Comparison of ENCODE assay signal across 16 cellular contexts in the genomic region with DNA sequence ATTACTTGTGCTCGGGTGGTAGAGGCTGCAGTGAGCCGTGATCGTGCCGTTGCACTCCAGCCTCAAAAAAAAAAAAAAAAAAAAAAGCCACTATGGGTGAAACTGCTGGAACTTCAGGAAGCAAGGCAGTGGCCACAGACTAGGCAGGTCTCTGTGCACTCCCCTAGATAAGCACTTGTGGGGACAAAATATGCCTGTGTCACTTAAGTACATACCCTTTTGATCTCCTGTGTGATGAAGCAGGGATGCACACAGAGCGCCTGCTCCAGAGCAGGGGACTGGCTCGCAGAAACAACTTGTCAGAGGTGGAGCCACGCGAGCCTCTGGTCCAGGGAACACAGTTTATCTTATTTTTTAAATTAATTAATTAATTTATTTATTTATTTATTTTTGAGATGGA.
"Had no signal": no experiment of that assay in that cellular context is flagged by ENCODE, and none has a peak within 500 bp of the region (broad histone marks: within the 10 kb centered on the region; RNA-seq: fewer than 3 reads in every experiment).

No MANE protein-coding gene starts in this region.

- H3K27me3 Mint-ChIP-seq: stimulated activated memory B cell treated with anti-CD40 and anti-IgM and Interleukin-4, amounts not matched to agents 10 μg/mL and 1 μg/mL and 100 μg/mL, for 72 hours had no signal

- H3K27ac Mint-ChIP-seq: activated CD4-positive, alpha-beta memory T cell treated with anti-CD3 and anti-CD28 coated beads, Interleukin-2, amount 10 ng/mL, durations not matched to agents 7 days and 5 days; stimulated activated memory B cell treated with anti-CD40 and anti-IgM and Interleukin-4, amounts not matched to agents 10 μg/mL and 1 μg/mL and 100 μg/mL, for 72 hours; T-helper 2 cell treated with Interferon-gamma antibody and Interleukin-4, amounts not matched to agents 5 μg/mL and 100 μg/mL, for 36 hours had no signal

- H3K36me3 ChIP-seq: adrenal gland, gastroesophageal sphincter, heart right ventricle, ovary, thyroid gland had no signal

- H3K4me3 Mint-ChIP-seq: activated CD4-positive, alpha-beta memory T cell treated with anti-CD3 and anti-CD28 coated beads, Interleukin-2, amount 10 ng/mL, durations not matched to agents 7 days and 5 days; activated T-cell treated with anti-CD3 and anti-CD28 coated beads, Interleukin-2, amount 50 U/mL, for 4 hours; naive B cell; stimulated activated memory B cell treated with anti-CD40 and anti-IgM and Interleukin-4, amounts not matched to agents 10 μg/mL and 1 μg/mL and 100 μg/mL, for 72 hours; T-helper 2 cell treated with Interferon-gamma antibody and Interleukin-4, amounts not matched to agents 5 μg/mL and 100 μg/mL, for 36 hours had no signal

- H3K27ac ChIP-seq: adrenal gland, epithelial cell of prostate, gastroesophageal sphincter, heart right ventricle, ovary, thyroid gland had no signal

- DNase-seq: activated CD4-positive, alpha-beta memory T cell treated with anti-CD3 and anti-CD28 coated beads, Interleukin-2, amount 10 ng/mL, durations not matched to agents 7 days and 5 days; activated CD4-positive, alpha-beta T cell treated with anti-CD3 and anti-CD28 coated beads for 4 hours; activated effector memory CD4-positive, alpha-beta T cell treated with Interleukin-2 at 50 U/mL for 16 hours; activated naive CD4-positive, alpha-beta T cell treated with anti-CD3 and anti-CD28 coated beads, Interleukin-2, amount 50 U/mL, for 16 hours; activated T-cell treated with anti-CD3 and anti-CD28 coated beads, Interleukin-2, amount 50 U/mL, for 4 hours; adrenal gland; heart right ventricle; islet precursor cell; mammary epithelial cell; naive B cell; thyroid gland had no signal

- H3K4me3 ChIP-seq: adrenal gland, gastroesophageal sphincter, heart right ventricle, ovary, thyroid gland had no signal

- H3K9me3 ChIP-seq: adrenal gland, gastroesophageal sphincter, ovary, thyroid gland had no signal

- H3K27me3 ChIP-seq: adrenal gland, gastroesophageal sphincter, heart right ventricle, ovary, thyroid gland had no signal

- H3K9me3 Mint-ChIP-seq: activated CD4-positive, alpha-beta memory T cell treated with anti-CD3 and anti-CD28 coated beads, Interleukin-2, amount 10 ng/mL, durations not matched to agents 7 days and 5 days; activated T-cell treated with anti-CD3 and anti-CD28 coated beads, Interleukin-2, amount 50 U/mL, for 4 hours; stimulated activated memory B cell treated with anti-CD40 and anti-IgM and Interleukin-4, amounts not matched to agents 10 μg/mL and 1 μg/mL and 100 μg/mL, for 72 hours; T-helper 2 cell treated with Interferon-gamma antibody and Interleukin-4, amounts not matched to agents 5 μg/mL and 100 μg/mL, for 36 hours had no signal

- H3K36me3 Mint-ChIP-seq: naive B cell; stimulated activated memory B cell treated with anti-CD40 and anti-IgM and Interleukin-4, amounts not matched to agents 10 μg/mL and 1 μg/mL and 100 μg/mL, for 72 hours had no signal
